ENCODE assay signal across 1 cellular context in the genomic region with DNA sequence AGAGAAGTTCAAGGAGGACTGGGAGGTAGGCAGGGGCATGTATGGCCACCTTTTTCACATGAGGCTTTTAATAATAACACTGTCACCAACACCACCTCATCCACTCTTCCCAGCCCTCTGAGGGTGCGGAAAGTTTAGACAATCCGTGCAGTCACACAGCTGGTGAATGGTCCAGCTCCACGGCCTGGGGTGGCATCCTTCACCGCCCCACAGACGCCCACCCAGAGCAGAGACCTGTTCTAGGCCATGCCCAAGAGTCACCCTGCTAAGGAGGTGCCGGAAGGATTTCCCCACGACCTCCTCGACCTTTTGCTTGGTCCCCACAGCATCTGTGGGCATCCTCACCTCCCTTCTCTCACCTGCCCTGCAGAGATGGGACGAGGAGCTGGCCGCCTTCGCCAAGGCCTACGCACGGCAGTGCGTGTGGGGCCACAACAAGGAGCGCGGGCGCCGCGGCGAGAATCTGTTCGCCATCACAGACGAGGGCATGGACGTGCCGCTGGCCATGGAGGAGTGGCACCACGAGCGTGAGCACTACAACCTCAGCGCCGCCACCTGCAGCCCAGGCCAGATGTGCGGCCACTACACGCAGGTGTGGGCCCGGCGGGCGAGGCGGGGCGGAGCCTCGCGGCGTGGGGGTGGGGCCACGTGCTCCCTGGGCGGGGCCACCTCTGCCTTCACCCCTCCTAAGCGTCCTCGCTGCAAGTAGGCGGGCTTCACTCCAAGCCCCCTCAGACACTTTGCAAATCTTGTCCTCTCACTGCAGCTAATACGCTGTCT.
TF ChIP-seq lines count a peak whose summit lies in the region.

No MANE protein-coding gene starts in this region.

TF ChIP-seq in K562, 482 proteins besides CTCF, POLR2A, EP300 and RAD21 (continued from another document and continues in another):
- TF ChIP-seq, protein P1, sequence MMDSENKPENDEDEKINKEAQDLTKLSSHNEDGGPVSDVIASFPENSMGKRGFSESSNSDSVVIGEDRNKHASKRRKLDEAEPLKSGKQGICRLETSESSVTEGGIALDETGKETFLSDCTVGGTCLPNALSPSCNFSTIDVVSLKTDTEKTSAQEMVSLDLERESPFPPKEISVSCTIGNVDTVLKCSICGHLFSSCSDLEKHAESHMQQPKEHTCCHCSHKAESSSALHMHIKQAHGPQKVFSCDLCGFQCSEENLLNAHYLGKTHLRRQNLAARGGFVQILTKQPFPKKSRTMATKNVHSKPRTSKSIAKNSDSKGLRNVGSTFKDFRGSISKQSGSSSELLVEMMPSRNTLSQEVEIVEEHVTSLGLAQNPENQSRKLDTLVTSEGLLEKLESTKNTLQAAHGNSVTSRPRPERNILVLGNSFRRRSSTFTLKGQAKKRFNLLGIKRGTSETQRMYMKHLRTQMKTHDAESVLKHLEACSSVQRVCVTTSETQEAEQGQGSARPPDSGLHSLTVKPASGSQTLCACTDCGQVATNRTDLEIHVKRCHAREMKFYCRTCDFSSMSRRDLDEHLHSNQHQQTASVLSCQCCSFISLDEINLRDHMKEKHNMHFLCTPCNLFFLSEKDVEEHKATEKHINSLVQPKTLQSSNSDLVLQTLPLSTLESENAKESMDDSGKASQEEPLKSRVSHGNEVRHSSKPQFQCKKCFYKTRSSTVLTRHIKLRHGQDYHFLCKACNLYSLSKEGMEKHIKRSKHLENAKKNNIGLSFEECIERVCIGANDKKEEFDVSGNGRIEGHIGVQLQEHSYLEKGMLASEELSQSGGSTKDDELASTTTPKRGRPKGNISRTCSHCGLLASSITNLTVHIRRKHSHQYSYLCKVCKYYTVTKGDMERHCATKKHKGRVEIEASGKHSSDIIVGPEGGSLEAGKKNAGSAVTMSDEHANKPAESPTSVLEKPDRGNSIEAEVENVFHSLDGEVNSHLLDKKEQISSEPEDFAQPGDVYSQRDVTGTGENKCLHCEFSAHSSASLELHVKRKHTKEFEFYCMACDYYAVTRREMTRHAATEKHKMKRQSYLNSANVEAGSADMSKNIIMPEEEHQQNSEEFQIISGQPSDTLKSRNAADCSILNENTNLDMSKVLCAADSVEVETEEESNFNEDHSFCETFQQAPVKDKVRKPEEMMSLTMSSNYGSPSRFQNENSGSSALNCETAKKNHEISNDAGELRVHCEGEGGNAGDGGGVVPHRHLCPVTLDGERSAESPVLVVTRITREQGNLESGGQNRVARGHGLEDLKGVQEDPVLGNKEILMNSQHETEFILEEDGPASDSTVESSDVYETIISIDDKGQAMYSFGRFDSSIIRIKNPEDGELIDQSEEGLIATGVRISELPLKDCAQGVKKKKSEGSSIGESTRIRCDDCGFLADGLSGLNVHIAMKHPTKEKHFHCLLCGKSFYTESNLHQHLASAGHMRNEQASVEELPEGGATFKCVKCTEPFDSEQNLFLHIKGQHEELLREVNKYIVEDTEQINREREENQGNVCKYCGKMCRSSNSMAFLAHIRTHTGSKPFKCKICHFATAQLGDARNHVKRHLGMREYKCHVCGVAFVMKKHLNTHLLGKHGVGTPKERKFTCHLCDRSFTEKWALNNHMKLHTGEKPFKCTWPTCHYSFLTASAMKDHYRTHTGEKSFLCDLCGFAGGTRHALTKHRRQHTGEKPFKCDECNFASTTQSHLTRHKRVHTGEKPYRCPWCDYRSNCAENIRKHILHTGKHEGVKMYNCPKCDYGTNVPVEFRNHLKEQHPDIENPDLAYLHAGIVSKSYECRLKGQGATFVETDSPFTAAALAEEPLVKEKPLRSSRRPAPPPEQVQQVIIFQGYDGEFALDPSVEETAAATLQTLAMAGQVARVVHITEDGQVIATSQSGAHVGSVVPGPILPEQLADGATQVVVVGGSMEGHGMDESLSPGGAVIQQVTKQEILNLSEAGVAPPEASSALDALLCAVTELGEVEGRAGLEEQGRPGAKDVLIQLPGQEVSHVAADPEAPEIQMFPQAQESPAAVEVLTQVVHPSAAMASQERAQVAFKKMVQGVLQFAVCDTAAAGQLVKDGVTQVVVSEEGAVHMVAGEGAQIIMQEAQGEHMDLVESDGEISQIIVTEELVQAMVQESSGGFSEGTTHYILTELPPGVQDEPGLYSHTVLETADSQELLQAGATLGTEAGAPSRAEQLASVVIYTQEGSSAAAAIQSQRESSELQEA (IDR thresholded peaks at IDR 0.05; ENCODE audit: low read depth): no peak
- TF ChIP-seq HDAC6 (IDR thresholded peaks at IDR 0.05; ENCODE audit: low read depth, low read length): no peak
- no peak for TF ChIP-seq ZNF785 (CRISPR knock-in tag; IDR thresholded peaks at IDR 0.05)
- TF ChIP-seq, protein P2, sequence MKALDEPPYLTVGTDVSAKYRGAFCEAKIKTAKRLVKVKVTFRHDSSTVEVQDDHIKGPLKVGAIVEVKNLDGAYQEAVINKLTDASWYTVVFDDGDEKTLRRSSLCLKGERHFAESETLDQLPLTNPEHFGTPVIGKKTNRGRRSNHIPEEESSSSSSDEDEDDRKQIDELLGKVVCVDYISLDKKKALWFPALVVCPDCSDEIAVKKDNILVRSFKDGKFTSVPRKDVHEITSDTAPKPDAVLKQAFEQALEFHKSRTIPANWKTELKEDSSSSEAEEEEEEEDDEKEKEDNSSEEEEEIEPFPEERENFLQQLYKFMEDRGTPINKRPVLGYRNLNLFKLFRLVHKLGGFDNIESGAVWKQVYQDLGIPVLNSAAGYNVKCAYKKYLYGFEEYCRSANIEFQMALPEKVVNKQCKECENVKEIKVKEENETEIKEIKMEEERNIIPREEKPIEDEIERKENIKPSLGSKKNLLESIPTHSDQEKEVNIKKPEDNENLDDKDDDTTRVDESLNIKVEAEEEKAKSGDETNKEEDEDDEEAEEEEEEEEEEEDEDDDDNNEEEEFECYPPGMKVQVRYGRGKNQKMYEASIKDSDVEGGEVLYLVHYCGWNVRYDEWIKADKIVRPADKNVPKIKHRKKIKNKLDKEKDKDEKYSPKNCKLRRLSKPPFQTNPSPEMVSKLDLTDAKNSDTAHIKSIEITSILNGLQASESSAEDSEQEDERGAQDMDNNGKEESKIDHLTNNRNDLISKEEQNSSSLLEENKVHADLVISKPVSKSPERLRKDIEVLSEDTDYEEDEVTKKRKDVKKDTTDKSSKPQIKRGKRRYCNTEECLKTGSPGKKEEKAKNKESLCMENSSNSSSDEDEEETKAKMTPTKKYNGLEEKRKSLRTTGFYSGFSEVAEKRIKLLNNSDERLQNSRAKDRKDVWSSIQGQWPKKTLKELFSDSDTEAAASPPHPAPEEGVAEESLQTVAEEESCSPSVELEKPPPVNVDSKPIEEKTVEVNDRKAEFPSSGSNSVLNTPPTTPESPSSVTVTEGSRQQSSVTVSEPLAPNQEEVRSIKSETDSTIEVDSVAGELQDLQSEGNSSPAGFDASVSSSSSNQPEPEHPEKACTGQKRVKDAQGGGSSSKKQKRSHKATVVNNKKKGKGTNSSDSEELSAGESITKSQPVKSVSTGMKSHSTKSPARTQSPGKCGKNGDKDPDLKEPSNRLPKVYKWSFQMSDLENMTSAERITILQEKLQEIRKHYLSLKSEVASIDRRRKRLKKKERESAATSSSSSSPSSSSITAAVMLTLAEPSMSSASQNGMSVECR (CRISPR knock-in tag; IDR thresholded peaks at IDR 0.05): no peak
- TF ChIP-seq NFYB (IDR thresholded peaks at IDR 0.05; ENCODE audit: extremely low read depth, insufficient read length): no peak
- TF ChIP-seq SP1 (CRISPR knock-in tag; IDR thresholded peaks at IDR 0.05): no peak
- no peak for TF ChIP-seq SNIP1 (IDR thresholded peaks at IDR 0.05; ENCODE audit: low read depth)
- TF ChIP-seq, protein P3, sequence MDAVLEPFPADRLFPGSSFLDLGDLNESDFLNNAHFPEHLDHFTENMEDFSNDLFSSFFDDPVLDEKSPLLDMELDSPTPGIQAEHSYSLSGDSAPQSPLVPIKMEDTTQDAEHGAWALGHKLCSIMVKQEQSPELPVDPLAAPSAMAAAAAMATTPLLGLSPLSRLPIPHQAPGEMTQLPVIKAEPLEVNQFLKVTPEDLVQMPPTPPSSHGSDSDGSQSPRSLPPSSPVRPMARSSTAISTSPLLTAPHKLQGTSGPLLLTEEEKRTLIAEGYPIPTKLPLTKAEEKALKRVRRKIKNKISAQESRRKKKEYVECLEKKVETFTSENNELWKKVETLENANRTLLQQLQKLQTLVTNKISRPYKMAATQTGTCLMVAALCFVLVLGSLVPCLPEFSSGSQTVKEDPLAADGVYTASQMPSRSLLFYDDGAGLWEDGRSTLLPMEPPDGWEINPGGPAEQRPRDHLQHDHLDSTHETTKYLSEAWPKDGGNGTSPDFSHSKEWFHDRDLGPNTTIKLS (IDR thresholded peaks at IDR 0.05; ENCODE audit: borderline replicate concordance, low read depth): no peak
- TF ChIP-seq TAF1 (IDR thresholded peaks at IDR 0.05; ENCODE audit: control insufficient read depth, extremely low read depth, insufficient read depth, low read length, severe bottlenecking): no peak
- TF ChIP-seq RBM17 (IDR thresholded peaks at IDR 0.05; ENCODE audit: borderline replicate concordance, low read depth, low read length): no peak
- no peak for TF ChIP-seq NFATC3 (IDR thresholded peaks at IDR 0.05)
- TF ChIP-seq ZNF316 (IDR thresholded peaks at IDR 0.05): no peak
- TF ChIP-seq IRF2 (CRISPR knock-in tag; IDR thresholded peaks at IDR 0.05): no peak
- TF ChIP-seq KAT8 (IDR thresholded peaks at IDR 0.05; ENCODE audit: low read depth): no peak
- TF ChIP-seq, protein P4, sequence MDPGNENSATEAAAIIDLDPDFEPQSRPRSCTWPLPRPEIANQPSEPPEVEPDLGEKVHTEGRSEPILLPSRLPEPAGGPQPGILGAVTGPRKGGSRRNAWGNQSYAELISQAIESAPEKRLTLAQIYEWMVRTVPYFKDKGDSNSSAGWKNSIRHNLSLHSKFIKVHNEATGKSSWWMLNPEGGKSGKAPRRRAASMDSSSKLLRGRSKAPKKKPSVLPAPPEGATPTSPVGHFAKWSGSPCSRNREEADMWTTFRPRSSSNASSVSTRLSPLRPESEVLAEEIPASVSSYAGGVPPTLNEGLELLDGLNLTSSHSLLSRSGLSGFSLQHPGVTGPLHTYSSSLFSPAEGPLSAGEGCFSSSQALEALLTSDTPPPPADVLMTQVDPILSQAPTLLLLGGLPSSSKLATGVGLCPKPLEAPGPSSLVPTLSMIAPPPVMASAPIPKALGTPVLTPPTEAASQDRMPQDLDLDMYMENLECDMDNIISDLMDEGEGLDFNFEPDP (CRISPR knock-in tag; IDR thresholded peaks at IDR 0.05): no peak
- TF ChIP-seq CBFB (CRISPR knock-in tag; IDR thresholded peaks at IDR 0.05): no peak
- no peak for TF ChIP-seq PURB (CRISPR knock-in tag; IDR thresholded peaks at IDR 0.05; ENCODE audit: low read depth)
- TF ChIP-seq HDGF (IDR thresholded peaks at IDR 0.05): no peak
- TF ChIP-seq NCOA2 (IDR thresholded peaks at IDR 0.05; ENCODE audit: partially characterized antibody in 2 of 2): no peak
- no peak for TF ChIP-seq SMAD3 (CRISPR knock-in tag; conservative IDR thresholded peaks at IDR 0.05)
- TF ChIP-seq SRSF1 (IDR thresholded peaks at IDR 0.05; ENCODE audit: low read depth, low read length): no peak
- TF ChIP-seq TOE1 (IDR thresholded peaks at IDR 0.05; ENCODE audit: borderline replicate concordance): no peak
- no peak for TF ChIP-seq TOE1 (CRISPR knock-in tag; IDR thresholded peaks at IDR 0.05; ENCODE audit: borderline replicate concordance, low read depth)
- TF ChIP-seq BRCA1 (IDR thresholded peaks at IDR 0.05): no peak
- TF ChIP-seq BRCA1 (CRISPR knock-in tag; IDR thresholded peaks at IDR 0.05): 0 out of 2 replicates have a peak, but pooled peaks have one; percentile 74
- TF ChIP-seq, protein P5, sequence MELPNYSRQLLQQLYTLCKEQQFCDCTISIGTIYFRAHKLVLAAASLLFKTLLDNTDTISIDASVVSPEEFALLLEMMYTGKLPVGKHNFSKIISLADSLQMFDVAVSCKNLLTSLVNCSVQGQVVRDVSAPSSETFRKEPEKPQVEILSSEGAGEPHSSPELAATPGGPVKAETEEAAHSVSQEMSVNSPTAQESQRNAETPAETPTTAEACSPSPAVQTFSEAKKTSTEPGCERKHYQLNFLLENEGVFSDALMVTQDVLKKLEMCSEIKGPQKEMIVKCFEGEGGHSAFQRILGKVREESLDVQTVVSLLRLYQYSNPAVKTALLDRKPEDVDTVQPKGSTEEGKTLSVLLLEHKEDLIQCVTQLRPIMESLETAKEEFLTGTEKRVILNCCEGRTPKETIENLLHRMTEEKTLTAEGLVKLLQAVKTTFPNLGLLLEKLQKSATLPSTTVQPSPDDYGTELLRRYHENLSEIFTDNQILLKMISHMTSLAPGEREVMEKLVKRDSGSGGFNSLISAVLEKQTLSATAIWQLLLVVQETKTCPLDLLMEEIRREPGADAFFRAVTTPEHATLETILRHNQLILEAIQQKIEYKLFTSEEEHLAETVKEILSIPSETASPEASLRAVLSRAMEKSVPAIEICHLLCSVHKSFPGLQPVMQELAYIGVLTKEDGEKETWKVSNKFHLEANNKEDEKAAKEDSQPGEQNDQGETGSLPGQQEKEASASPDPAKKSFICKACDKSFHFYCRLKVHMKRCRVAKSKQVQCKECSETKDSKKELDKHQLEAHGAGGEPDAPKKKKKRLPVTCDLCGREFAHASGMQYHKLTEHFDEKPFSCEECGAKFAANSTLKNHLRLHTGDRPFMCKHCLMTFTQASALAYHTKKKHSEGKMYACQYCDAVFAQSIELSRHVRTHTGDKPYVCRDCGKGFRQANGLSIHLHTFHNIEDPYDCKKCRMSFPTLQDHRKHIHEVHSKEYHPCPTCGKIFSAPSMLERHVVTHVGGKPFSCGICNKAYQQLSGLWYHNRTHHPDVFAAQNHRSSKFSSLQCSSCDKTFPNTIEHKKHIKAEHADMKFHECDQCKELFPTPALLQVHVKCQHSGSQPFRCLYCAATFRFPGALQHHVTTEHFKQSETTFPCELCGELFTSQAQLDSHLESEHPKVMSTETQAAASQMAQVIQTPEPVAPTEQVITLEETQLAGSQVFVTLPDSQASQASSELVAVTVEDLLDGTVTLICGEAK (IDR thresholded peaks at IDR 0.05): no peak
- TF ChIP-seq, protein P5 (CRISPR knock-in tag; IDR thresholded peaks at IDR 0.05): no peak
- TF ChIP-seq ARNT (IDR thresholded peaks at IDR 0.05): no peak
- TF ChIP-seq CBFA2T2 (conservative IDR thresholded peaks at IDR 0.05): 0 out of 2 replicates have a peak, but pooled peaks have one; percentile 14
- no peak for TF ChIP-seq ELF2 (CRISPR knock-in tag; IDR thresholded peaks at IDR 0.05)
- TF ChIP-seq EGR1 (conservative IDR thresholded peaks at IDR 0.05): no peak
